ENCODE assay signal across 8 cellular contexts in genomic region chr1:45585496-45586075, GRCh38. TPM values are rescaled to one million over a fixed set of nuclear protein-coding genes. Genes with fewer than 3 reads are reported as not detected.
DNase-seq lines count a peak whose midpoint lies in the region; ATAC-seq lines count a peak whose summit lies in the region.

No MANE protein-coding gene starts in this region.

- H3K27ac Mint-ChIP-seq in T-helper 1 cell treated with Interleukin-12 subunit alpha and Interleukin-12 subunit beta and Interleukin-4 antibody, amounts not matched to agents 30 μg/mL and 1 μg/mL, for 36 hours, result peak overlapping the region; percentile 84
- peak overlapping the region; percentile 100 for H3K27ac Mint-ChIP-seq in activated CD8-positive, alpha-beta memory T cell treated with anti-CD3 and anti-CD28 coated beads, Interleukin-2, amount 10 ng/mL, durations not matched to agents 7 days and 5 days
- H3K27ac Mint-ChIP-seq in stimulated activated naive CD8-positive, alpha-beta T cell treated with anti-CD3 and anti-CD28 coated beads, Interleukin-15, Interleukin-2, amounts not matched to agents 100 ng/mL and 50 ng/mL, for 24 hours, result peak overlapping the region; percentile 98

- H3K27me3 ChIP-seq in iPS-15b (ENCODE audit: control insufficient read depth, insufficient read depth, low read length), result no peaks in the 10 kb centered on the region

- H3K4me3 ChIP-seq in iPS-15b (ENCODE audit: low read depth, low read length), result peak overlapping the region; percentile 94

- peaks cover 3% of the 10 kb centered on the region for H3K4me1 ChIP-seq in iPS-15b (ENCODE audit: control insufficient read depth, insufficient read depth, low read length)

- peak overlapping the region; percentile 100 for H3K9ac ChIP-seq in iPS-15b (ENCODE audit: low read depth, low read length)

- H3K9me3 Mint-ChIP-seq in T-helper 1 cell treated with Interleukin-12 subunit alpha and Interleukin-12 subunit beta and Interleukin-4 antibody, amounts not matched to agents 30 μg/mL and 1 μg/mL, for 36 hours, result no peaks in the 10 kb centered on the region
- H3K9me3 Mint-ChIP-seq in activated CD8-positive, alpha-beta memory T cell treated with anti-CD3 and anti-CD28 coated beads, Interleukin-2, amount 10 ng/mL, durations not matched to agents 7 days and 5 days (ENCODE audit: low read depth), result no peaks in the 10 kb centered on the region
- H3K9me3 Mint-ChIP-seq in stimulated activated naive CD8-positive, alpha-beta T cell treated with anti-CD3 and anti-CD28 coated beads, Interleukin-15, Interleukin-2, amounts not matched to agents 100 ng/mL and 50 ng/mL, for 24 hours, result no peaks in the 10 kb centered on the region

- peaks cover 29% of the 10 kb centered on the region for H3K4me1 Mint-ChIP-seq in T-helper 1 cell treated with Interleukin-12 subunit alpha and Interleukin-12 subunit beta and Interleukin-4 antibody, amounts not matched to agents 30 μg/mL and 1 μg/mL, for 36 hours (ENCODE audit: low read depth)
- peaks cover 39% of the 10 kb centered on the region for H3K4me1 Mint-ChIP-seq in activated CD8-positive, alpha-beta memory T cell treated with anti-CD3 and anti-CD28 coated beads, Interleukin-2, amount 10 ng/mL, durations not matched to agents 7 days and 5 days
- peaks cover 48% of the 10 kb centered on the region for H3K4me1 Mint-ChIP-seq in stimulated activated naive CD8-positive, alpha-beta T cell treated with anti-CD3 and anti-CD28 coated beads, Interleukin-15, Interleukin-2, amounts not matched to agents 100 ng/mL and 50 ng/mL, for 24 hours (ENCODE audit: low read depth)

- CTCF ChIA-PET in activated CD8-positive, alpha-beta memory T cell treated with anti-CD3 and anti-CD28 coated beads, Interleukin-2, amount 10 ng/mL, durations not matched to agents 7 days and 5 days (lab: Charles Lee), result interaction anchor here (0.9 to 8.3 kb wide), 7 partner anchors 16 to 864 kb away, joined by 3 to 48 read pairs (median 4); partner anchors contain the start of gene PRDX1

- H3K9me3 ChIP-seq in iPS-15b (ENCODE audit: control insufficient read depth, insufficient read depth, low read length), result no peaks in the 10 kb centered on the region

- peak overlapping the region; percentile 100 for H3K4me3 Mint-ChIP-seq in T-helper 1 cell treated with Interleukin-12 subunit alpha and Interleukin-12 subunit beta and Interleukin-4 antibody, amounts not matched to agents 30 μg/mL and 1 μg/mL, for 36 hours
- peak overlapping the region; percentile 87 for H3K4me3 Mint-ChIP-seq in activated CD8-positive, alpha-beta memory T cell treated with anti-CD3 and anti-CD28 coated beads, Interleukin-2, amount 10 ng/mL, durations not matched to agents 7 days and 5 days
- peak overlapping the region; percentile 96 for H3K4me3 Mint-ChIP-seq in stimulated activated naive CD8-positive, alpha-beta T cell treated with anti-CD3 and anti-CD28 coated beads, Interleukin-15, Interleukin-2, amounts not matched to agents 100 ng/mL and 50 ng/mL, for 24 hours

- peaks cover 6% of the 10 kb centered on the region for H3K36me3 Mint-ChIP-seq in T-helper 1 cell treated with Interleukin-12 subunit alpha and Interleukin-12 subunit beta and Interleukin-4 antibody, amounts not matched to agents 30 μg/mL and 1 μg/mL, for 36 hours (ENCODE audit: low read depth)
- H3K36me3 Mint-ChIP-seq in activated CD8-positive, alpha-beta memory T cell treated with anti-CD3 and anti-CD28 coated beads, Interleukin-2, amount 10 ng/mL, durations not matched to agents 7 days and 5 days, result peaks cover 13% of the 10 kb centered on the region
- H3K36me3 Mint-ChIP-seq in stimulated activated naive CD8-positive, alpha-beta T cell treated with anti-CD3 and anti-CD28 coated beads, Interleukin-15, Interleukin-2, amounts not matched to agents 100 ng/mL and 50 ng/mL, for 24 hours (ENCODE audit: low read depth), result peaks cover 31% of the 10 kb centered on the region

- no peaks in the 10 kb centered on the region for H3K27me3 Mint-ChIP-seq in T-helper 1 cell treated with Interleukin-12 subunit alpha and Interleukin-12 subunit beta and Interleukin-4 antibody, amounts not matched to agents 30 μg/mL and 1 μg/mL, for 36 hours (ENCODE audit: low read depth)
- no peaks in the 10 kb centered on the region for H3K27me3 Mint-ChIP-seq in activated CD8-positive, alpha-beta memory T cell treated with anti-CD3 and anti-CD28 coated beads, Interleukin-2, amount 10 ng/mL, durations not matched to agents 7 days and 5 days
- no peaks in the 10 kb centered on the region for H3K27me3 Mint-ChIP-seq in stimulated activated naive CD8-positive, alpha-beta T cell treated with anti-CD3 and anti-CD28 coated beads, Interleukin-15, Interleukin-2, amounts not matched to agents 100 ng/mL and 50 ng/mL, for 24 hours

- ATAC-seq in activated CD8-positive, alpha-beta memory T cell treated with anti-CD3 and anti-CD28 coated beads, Interleukin-2, amount 10 ng/mL, durations not matched to agents 7 days and 5 days, result no peak
- no peak for ATAC-seq in HG02970 (IDR thresholded peaks at IDR 0.05; ENCODE audit: low FRiP score, unreplicated experiment)
- ATAC-seq in HG03342 (IDR thresholded peaks at IDR 0.05; ENCODE audit: unreplicated experiment), result no peak

- peaks cover 9% of the 10 kb centered on the region for H3K36me3 ChIP-seq in iPS-15b (ENCODE audit: control insufficient read depth, insufficient read depth, low read length)

- DNase-seq in T-helper 1 cell, result no peak
- DNase-seq in activated CD8-positive, alpha-beta memory T cell treated with anti-CD3 and anti-CD28 coated beads, Interleukin-2, amount 10 ng/mL, durations not matched to agents 7 days and 5 days, result no peak
- no peak for DNase-seq in middle frontal gyrus (ENCODE audit: extremely low spot score, low spot score)

RNA-seq across cellular contexts. Expression of gene NASP, which starts 1.7 kb away (rescaled TPM):
- 100 to 1,000 TPM; 233 to 256 TPM for total RNA-seq in activated CD8-positive, alpha-beta memory T cell treated with anti-CD3 and anti-CD28 coated beads, Interleukin-2, amount 10 ng/mL, durations not matched to agents 7 days and 5 days

RNA-seq across cellular contexts. Expression of gene AKR1A1, which starts 35.0 kb away (rescaled TPM):
- total RNA-seq in activated CD8-positive, alpha-beta memory T cell treated with anti-CD3 and anti-CD28 coated beads, Interleukin-2, amount 10 ng/mL, durations not matched to agents 7 days and 5 days, result 100 to 1,000 TPM; 137 to 150 TPM

RNA-seq across cellular contexts. Expression of gene CCDC17, which starts 38.3 kb away (rescaled TPM):
- total RNA-seq in activated CD8-positive, alpha-beta memory T cell treated with anti-CD3 and anti-CD28 coated beads, Interleukin-2, amount 10 ng/mL, durations not matched to agents 7 days and 5 days, result 1 to 10 TPM; 2.5 to 3.9 TPM
